In the genomic region with DNA sequence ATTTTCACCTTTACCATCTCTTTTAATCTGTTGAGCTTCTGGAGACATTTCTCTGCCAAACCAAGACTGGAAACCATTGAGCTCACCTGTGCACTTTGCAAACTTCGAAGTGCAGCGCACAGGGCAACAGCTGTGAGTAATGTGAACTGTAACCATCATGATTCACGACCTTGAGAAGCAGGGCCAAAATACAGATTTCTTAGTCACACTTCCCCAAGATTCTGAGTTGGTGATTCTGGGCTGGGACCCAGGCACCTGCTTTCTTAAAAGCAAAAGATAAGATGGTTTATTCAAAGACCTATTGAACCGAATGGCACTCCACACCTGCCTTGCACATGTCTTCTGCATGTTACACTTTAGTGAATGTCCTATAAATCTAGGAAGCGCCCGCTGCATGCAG, we compare ENCODE assay signal across 25 cellular contexts. TPM values are rescaled to one million over a fixed set of nuclear protein-coding genes. Genes with fewer than 3 reads are reported as not detected.
A peak's percentile ranks its signal among the peaks of the same experiment; 100 is the strongest.
DNase-seq lines count a peak whose midpoint lies in the region; ATAC-seq, FAIRE-seq and TF ChIP-seq lines count a peak whose summit lies in the region.
"Had no signal": no experiment of that assay in that cellular context is flagged by ENCODE, and none has a peak within 500 bp of the region (broad histone marks: within the 10 kb centered on the region; RNA-seq: fewer than 3 reads in every experiment).

No MANE protein-coding gene starts in this region.

- H3K4me2 ChIP-seq in K562 (ENCODE audit: insufficient read depth, low read length) (no peak overlapping the region), trophoblast cell (ENCODE audit: low read length) (no peak overlapping the region)
- H3K4me2 ChIP-seq: KMS-11 had no signal

- H2BK12ac ChIP-seq in trophoblast cell (ENCODE audit: low read length), result no peak overlapping the region

- no peak overlapping the region for H3K4ac ChIP-seq in trophoblast cell (ENCODE audit: low read depth, low read length)

- H2AFZ ChIP-seq in K562 (ENCODE audit: low read depth, low read length) (no peak overlapping the region), trophoblast cell (ENCODE audit: insufficient read depth, low read length, poor library complexity) (no peak overlapping the region)

- no peak for FAIRE-seq in K562 (lab: Jason Lieb, UNC)
- FAIRE-seq: endometrium, keratinocyte had no signal

- ATAC-seq in K562 (no peak), HG03342 (IDR thresholded peaks at IDR 0.05; ENCODE audit: unreplicated experiment) (no peak)
- ATAC-seq: naive thymus-derived CD8-positive, alpha-beta T cell; WTC11 had no signal

- peaks cover 11% of the 10 kb centered on the region for H3K79me2 ChIP-seq in K562 (ENCODE audit: control insufficient read depth, insufficient read depth, low read length)
- no peaks in the 10 kb centered on the region for H3K79me2 ChIP-seq in trophoblast cell (ENCODE audit: control insufficient read depth, insufficient read depth, low read length, poor library complexity)

- H3K4me3 ChIP-seq in K562, result no peak overlapping the region
- H3K4me3 ChIP-seq in trophoblast cell (ENCODE audit: low read depth, low read length), result no peak overlapping the region
- H3K4me3 ChIP-seq: ascending aorta, prostate gland, SJCRH30, spleen had no signal

- BruUV-seq in K562 (replicated peaks; lab: Mats Ljungman, UMichigan), result no TSS peak

- no peak for TF ChIP-seq CTCF in K562 (IDR thresholded peaks at IDR 0.05 in 2 of 3, conservative IDR thresholded peaks at IDR 0.05 in 1 of 3; ENCODE audit: insufficient read depth in 2 of 3, low read depth in 1 of 3, low read length in 3 of 3)

- TF ChIP-seq RAD21 in K562 (CRISPR knock-in tag; conservative IDR thresholded peaks at IDR 0.05 in 1 of 2, IDR thresholded peaks at IDR 0.05 in 1 of 2), result no peak

- H3K4me1 ChIP-seq in K562 (replicated peaks in 1 of 2; ENCODE audit: control insufficient read depth in 2 of 2, insufficient read depth in 2 of 2, low read length in 2 of 2), result peaks cover 20 to 50% of the 10 kb centered on the region in 2 experiments
- H3K4me1 ChIP-seq in trophoblast cell (ENCODE audit: control insufficient read depth in 1 of 2, insufficient read depth in 2 of 2, low read length in 2 of 2), result peaks cover 0 to 2% of the 10 kb centered on the region in 2 experiments
- H3K4me1 ChIP-seq: ascending aorta, SJCRH30 had no signal

- in situ Hi-C loops in ACHN (cut with HindIII; ENCODE audit: low pct_ligation_motif_present, low pct_unique_long_range_greater_than_20kb, low sequenced_read_pairs), result no loop called here
- in situ Hi-C loops in K562 (cut with MboI), result no loop called here

- H3K9me3 ChIP-seq in K562 (replicated peaks; ENCODE audit: control insufficient read depth, insufficient read depth, low read depth, low read length) (no peaks in the 10 kb centered on the region), trophoblast cell (ENCODE audit: insufficient read depth, low read depth, low read length) (no peaks in the 10 kb centered on the region)
- H3K9me3 ChIP-seq: ascending aorta, prostate gland, SJCRH30, spleen had no signal

- TF ChIP-seq EP300 in K562 (IDR thresholded peaks at IDR 0.05; ENCODE audit: low read length), result no peak

- no peak overlapping the region for H4K12ac ChIP-seq in trophoblast cell (ENCODE audit: low read depth, low read length)

- no peak overlapping the region for H3K18ac ChIP-seq in trophoblast cell (ENCODE audit: low read length)

- no peak overlapping the region for H2AK5ac ChIP-seq in trophoblast cell (ENCODE audit: low read length)

- H3K79me1 ChIP-seq in trophoblast cell (ENCODE audit: low read length), result no peaks in the 10 kb centered on the region

- no peak for TF ChIP-seq POLR2A in K562 (conservative IDR thresholded peaks at IDR 0.05)

- no peak overlapping the region for H4K8ac ChIP-seq in trophoblast cell (ENCODE audit: low read depth, low read length)

- POLR2A ChIA-PET in K562 (lab: Yijun Ruan, JAX), result interaction anchor here (0.6 to 1.5 kb wide), 5 partner anchors 8 to 561 kb away, joined by 3 to 8 read pairs (median 3); a partner anchor contains a TSS

- CTCF ChIA-PET in K562 (lab: Yijun Ruan, JAX; ENCODE audit: low intra/inter-chr PET ratio), result no interaction called here

- H2BK5ac ChIP-seq in trophoblast cell (ENCODE audit: low read depth, low read length, poor library complexity), result no peak overlapping the region

- intact Hi-C loops in K562 (cut with micrococcal nuclease), result no loop called here

- 63% methylated on average over 6 of the region's 6 CpGs for WGBS in K562 (ENCODE audit: insufficient coverage, low coverage, missing lambda C conversion rate)
- WGBS in trophoblast cell (ENCODE audit: extremely low coverage, insufficient coverage, insufficient read length), result no CpG with 5 or more reads among the region's 6 CpGs

- H3K27ac ChIP-seq in K562 (ENCODE audit: extremely low read depth, low read depth, low read length) (no peak overlapping the region), trophoblast cell (ENCODE audit: low read depth, low read length) (no peak overlapping the region)
- H3K27ac ChIP-seq: ascending aorta, KMS-11, prostate gland, SJCRH30 had no signal

- H3K27me3 ChIP-seq in K562 (ENCODE audit: control insufficient read depth in 2 of 2, insufficient read depth in 2 of 2, low read length in 2 of 2), result no peaks in the 10 kb centered on the region
- no peaks in the 10 kb centered on the region for H3K27me3 ChIP-seq in trophoblast cell (ENCODE audit: insufficient read depth, low read length)
- H3K27me3 ChIP-seq: ascending aorta, SJCRH30, spleen had no signal

- H3K36me3 ChIP-seq in K562 (ENCODE audit: control insufficient read depth, insufficient read depth, low read length) (peaks cover 53% of the 10 kb centered on the region; the same call in 2 of the 3 replicates), trophoblast cell (ENCODE audit: control insufficient read depth in 1 of 2, insufficient read depth in 2 of 2, low read length in 2 of 2) (peaks cover 8 to 12% of the 10 kb centered on the region in 2 experiments)
- H3K36me3 ChIP-seq: SJCRH30 had no signal

- no peak overlapping the region for H3K23ac ChIP-seq in trophoblast cell (ENCODE audit: low read length)

- no peak overlapping the region for H4K91ac ChIP-seq in trophoblast cell (ENCODE audit: low read depth, low read length)

- H3K9me1 ChIP-seq in K562 (ENCODE audit: control insufficient read depth, insufficient read depth, low read length), result no peaks in the 10 kb centered on the region

- H3K9ac ChIP-seq in K562 (ENCODE audit: insufficient read depth in 1 of 2, low read depth in 2 of 2, low read length in 2 of 2) (peak overlapping the region in 1 of 2 experiments; percentile 72; a peak in 2 of 4 replicates), trophoblast cell (ENCODE audit: low read length) (no peak overlapping the region)
- H3K9ac ChIP-seq: KMS-11 had no signal

- H2BK120ac ChIP-seq in trophoblast cell (ENCODE audit: insufficient read depth, low read length, poor library complexity), result no peak overlapping the region

- DNase-seq in ACHN (peak; percentile 11), HCEC 1CT (peak; percentile 42), K562 (ENCODE audit: extremely low read depth in 1 of 4, low spot score in 3 of 4) (no peak), kidney tubule cell (ENCODE audit: low spot score) (peak; percentile 34), NCI-H1048 (lab: John Stamatoyannopoulos, UW) (no peak), trophoblast cell (no peak)
- DNase-seq: activated CD4-positive, alpha-beta T cell treated with anti-CD3 and anti-CD28 coated beads, Interleukin-2, amount 50 U/mL, for 48 hours; activated naive CD4-positive, alpha-beta T cell treated with anti-CD3 and anti-CD28 coated beads, Interleukin-2, amount 10 ng/mL, durations not matched to agents 7 days and 5 days; foreskin melanocyte; hippocampal formation; naive thymus-derived CD8-positive, alpha-beta T cell; NCI-H1417; NCI-H2171 treated with DMSO at 0.1 percent for 48 hours; NCI-H748 treated with DMSO at 0.1 percent for 48 hours; SJCRH30; spleen had no signal

- H4K20me1 ChIP-seq in K562 (replicated peaks; ENCODE audit: control insufficient read depth, insufficient read depth, low read length), result no peaks in the 10 kb centered on the region

- H3K14ac ChIP-seq in trophoblast cell (ENCODE audit: low read length), result no peak overlapping the region

RNA-seq across cellular contexts. Expression of a gene that starts 10.2 kb away (rescaled TPM):
- 54.8 and 123 TPM in 2 replicates for total RNA-seq in K562 (2011; cell fraction: chromatin; rRNA removed; ENCODE audit: low replicate concordance)
- 175 TPM in 2 replicates for total RNA-seq in K562 (2011; cell fraction: nucleolus; rRNA removed)
- total RNA-seq in K562 (2011; cell fraction: nucleoplasm; rRNA removed), result 116 and 126 TPM in 2 replicates
- total RNA-seq in K562 (2014; rRNA removed), result 89.3 and 118 TPM in 2 replicates
- 15.5 and 26.8 TPM in 2 replicates for total RNA-seq in K562 (2014; rRNA removed; fragmentation: Illumina TruSeq; extraction: Trizol)
- 53.7 and 57.5 TPM in 2 replicates for total RNA-seq in K562 (2015; rRNA removed; fragmentation: Illumina TruSeq; extraction: Trizol)
- 81.6 and 85.8 TPM in 2 replicates for total RNA-seq in K562 (2021)
- 48.5 and 76.2 TPM in 2 replicates for polyA plus RNA-seq in K562 (2011; rRNA removed)
- polyA plus RNA-seq in K562 (2011; cell fraction: cytosol; rRNA removed), result 121 and 255 TPM in 2 replicates
- 125 and 161 TPM in 2 replicates for polyA plus RNA-seq in K562 (2011; cell fraction: nucleus; rRNA removed)
- 83.4 and 188 TPM in 2 replicates for polyA plus RNA-seq in K562 (2012)
- 81.4 and 99.0 TPM in 2 replicates for polyA plus RNA-seq in K562 (2014; fragmentation: Illumina TruSeq; extraction: Trizol)
- 10 to 100 TPM; 31.4 to 51.5 TPM for polyA plus RNA-seq in K562 (2014; fragmentation: Nextera tagmentation; extraction: Ambion mirVana)
- polyA plus RNA-seq in K562 (2014; rRNA removed), result 105 TPM in 2 replicates
- polyA minus RNA-seq in K562 (2011; rRNA and poly(A)+ RNA removed), result 17.2 and 22.0 TPM in 2 replicates
- 47.0 and 66.3 TPM in 2 replicates for polyA minus RNA-seq in K562 (2011; cell fraction: cytosol; rRNA and poly(A)+ RNA removed)
- 18.8 and 20.9 TPM in 2 replicates for polyA minus RNA-seq in K562 (2011; cell fraction: nucleus; rRNA and poly(A)+ RNA removed)
- 22.0 and 22.9 TPM in 2 replicates for polyA plus RNA-seq in trophoblast cell (2013)

RNA-seq across cellular contexts. Expression of a gene that starts 15.9 kb away (rescaled TPM):
- total RNA-seq in K562 (2011; cell fraction: chromatin; rRNA removed; ENCODE audit: low replicate concordance), result 2.8 and 5.6 TPM in 2 replicates
- total RNA-seq in K562 (2011; cell fraction: nucleolus; rRNA removed), result 2.3 and 3.4 TPM in 2 replicates
- 2.1 TPM in 2 replicates for total RNA-seq in K562 (2011; cell fraction: nucleoplasm; rRNA removed)
- total RNA-seq in K562 (2014; rRNA removed) (0.37 and 0.73 TPM in 2 replicates), K562 (2014; rRNA removed; fragmentation: Illumina TruSeq; extraction: Trizol) (0.10 and 0.29 TPM in 2 replicates), K562 (2015; rRNA removed; fragmentation: Illumina TruSeq; extraction: Trizol) (0.22 and 0.53 TPM in 2 replicates), K562 (2021) (0.82 and 1.2 TPM in 2 replicates)
- polyA plus RNA-seq in K562 (2011; rRNA removed) (0.29 and 0.73 TPM in 2 replicates), K562 (2014; fragmentation: Illumina TruSeq; extraction: Trizol) (0.29 and 0.31 TPM in 2 replicates), K562 (2014; fragmentation: Nextera tagmentation; extraction: Ambion mirVana) (not detected), K562 (2014; rRNA removed) (0.86 and 0.94 TPM in 2 replicates)
- 0.31 and 0.53 TPM in 2 replicates for polyA plus RNA-seq in K562 (2011; cell fraction: cytosol; rRNA removed)
- 2.2 and 3.2 TPM in 2 replicates for polyA plus RNA-seq in K562 (2011; cell fraction: nucleus; rRNA removed)
- 0.48 and 2.0 TPM in 2 replicates for polyA plus RNA-seq in K562 (2012)
- 0.14 and 0.27 TPM in 2 replicates for polyA minus RNA-seq in K562 (2011; rRNA and poly(A)+ RNA removed)
- 0.38 and 0.91 TPM in 2 replicates for polyA minus RNA-seq in K562 (2011; cell fraction: cytosol; rRNA and poly(A)+ RNA removed)
- 0.78 and 0.81 TPM in 2 replicates for polyA minus RNA-seq in K562 (2011; cell fraction: nucleus; rRNA and poly(A)+ RNA removed)
- 0.10 TPM in 1 of 2 replicates, not detected in the other for polyA plus RNA-seq in trophoblast cell (2013)
- total RNA-seq: ascending aorta; naive thymus-derived CD8-positive, alpha-beta T cell; SJCRH30; T-helper 2 cell treated with Interferon-gamma antibody and Interleukin-4, amounts not matched to agents 100 ng/mL and 5 ng/mL, for 36 hours; temporal lobe had no signal
- polyA plus RNA-seq: keratinocyte; naive thymus-derived CD8-positive, alpha-beta T cell had no signal

RNA-seq across cellular contexts. Expression of a gene that starts 54.6 kb away (rescaled TPM):
- not detected in 2 replicates for total RNA-seq in K562 (2011; cell fraction: chromatin; rRNA removed; ENCODE audit: low replicate concordance)
- not detected in 2 replicates for total RNA-seq in K562 (2011; cell fraction: nucleolus; rRNA removed)
- total RNA-seq in K562 (2011; cell fraction: nucleoplasm; rRNA removed), result not detected in 2 replicates
- total RNA-seq in K562 (2014; rRNA removed) (not detected in 2 replicates), K562 (2014; rRNA removed; fragmentation: Illumina TruSeq; extraction: Trizol) (0.04 TPM in 1 of 2 replicates, not detected in the other), K562 (2015; rRNA removed; fragmentation: Illumina TruSeq; extraction: Trizol) (under 0.01 TPM in 1 of 2 replicates, not detected in the other), K562 (2021) (not detected in 2 replicates)
- polyA plus RNA-seq in K562 (2011; rRNA removed) (0.01 TPM in 1 of 2 replicates, not detected in the other), K562 (2014; fragmentation: Illumina TruSeq; extraction: Trizol) (not detected in 2 replicates), K562 (2014; fragmentation: Nextera tagmentation; extraction: Ambion mirVana) (under 1 TPM in 1 of 2 experiments, not detected in 1; 0.01 TPM), K562 (2014; rRNA removed) (0.01 TPM in 1 of 2 replicates, not detected in the other)
- polyA plus RNA-seq in K562 (2011; cell fraction: cytosol; rRNA removed), result 0.01 TPM in 1 of 2 replicates, not detected in the other
- not detected in 2 replicates for polyA plus RNA-seq in K562 (2011; cell fraction: nucleus; rRNA removed)
- 0.01 TPM in 2 replicates for polyA plus RNA-seq in K562 (2012)
- not detected in 2 replicates for polyA minus RNA-seq in K562 (2011; rRNA and poly(A)+ RNA removed)
- polyA minus RNA-seq in K562 (2011; cell fraction: cytosol; rRNA and poly(A)+ RNA removed), result not detected in 2 replicates
- polyA minus RNA-seq in K562 (2011; cell fraction: nucleus; rRNA and poly(A)+ RNA removed), result not detected in 2 replicates
- polyA plus RNA-seq in trophoblast cell (2013), result 0.85 and 0.89 TPM in 2 replicates
- polyA plus RNA-seq: keratinocyte had no signal

RNA-seq across cellular contexts. Expression of a gene that starts 59.7 kb away (rescaled TPM):
- 242 and 493 TPM in 2 replicates for total RNA-seq in K562 (2011; cell fraction: chromatin; rRNA removed; ENCODE audit: low replicate concordance)
- total RNA-seq in K562 (2011; cell fraction: nucleolus; rRNA removed), result 319 and 327 TPM in 2 replicates
- total RNA-seq in K562 (2011; cell fraction: nucleoplasm; rRNA removed), result 296 TPM in 2 replicates
- total RNA-seq in K562 (2014; rRNA removed) (77.9 and 94.5 TPM in 2 replicates), K562 (2014; rRNA removed; fragmentation: Illumina TruSeq; extraction: Trizol) (45.3 and 45.6 TPM in 2 replicates), K562 (2015; rRNA removed; fragmentation: Illumina TruSeq; extraction: Trizol) (65.4 and 66.1 TPM in 2 replicates), K562 (2021) (94.1 and 104 TPM in 2 replicates)
- polyA plus RNA-seq in K562 (2011; rRNA removed) (47.6 and 56.6 TPM in 2 replicates), K562 (2014; fragmentation: Illumina TruSeq; extraction: Trizol) (62.6 and 78.7 TPM in 2 replicates), K562 (2014; fragmentation: Nextera tagmentation; extraction: Ambion mirVana) (1 to 10 TPM; 5.0 to 5.4 TPM), K562 (2014; rRNA removed) (57.3 and 72.7 TPM in 2 replicates)
- 49.3 and 67.6 TPM in 2 replicates for polyA plus RNA-seq in K562 (2011; cell fraction: cytosol; rRNA removed)
- 62.6 and 87.9 TPM in 2 replicates for polyA plus RNA-seq in K562 (2011; cell fraction: nucleus; rRNA removed)
- 59.9 and 109 TPM in 2 replicates for polyA plus RNA-seq in K562 (2012)
- 103 and 105 TPM in 2 replicates for polyA minus RNA-seq in K562 (2011; rRNA and poly(A)+ RNA removed)
- 72.6 and 84.0 TPM in 2 replicates for polyA minus RNA-seq in K562 (2011; cell fraction: cytosol; rRNA and poly(A)+ RNA removed)
- 87.4 and 136 TPM in 2 replicates for polyA minus RNA-seq in K562 (2011; cell fraction: nucleus; rRNA and poly(A)+ RNA removed)
- polyA plus RNA-seq in trophoblast cell (2013), result 5.4 and 5.5 TPM in 2 replicates

RNA-seq across cellular contexts. Expression of a gene that starts 59.9 kb away (rescaled TPM):
- total RNA-seq in K562 (2011; cell fraction: chromatin; rRNA removed; ENCODE audit: low replicate concordance), result 146 and 184 TPM in 2 replicates
- total RNA-seq in K562 (2011; cell fraction: nucleolus; rRNA removed), result 89.9 and 94.4 TPM in 2 replicates
- total RNA-seq in K562 (2011; cell fraction: nucleoplasm; rRNA removed), result 121 and 143 TPM in 2 replicates
- total RNA-seq in K562 (2014; rRNA removed), result 10.0 and 10.6 TPM in 2 replicates
- 11.4 TPM in 2 replicates for total RNA-seq in K562 (2014; rRNA removed; fragmentation: Illumina TruSeq; extraction: Trizol)
- total RNA-seq in K562 (2015; rRNA removed; fragmentation: Illumina TruSeq; extraction: Trizol), result 13.6 and 13.9 TPM in 2 replicates
- 21.8 and 22.5 TPM in 2 replicates for total RNA-seq in K562 (2021)
- 13.6 and 22.6 TPM in 2 replicates for polyA plus RNA-seq in K562 (2011; rRNA removed)
- polyA plus RNA-seq in K562 (2011; cell fraction: cytosol; rRNA removed), result 10.5 and 18.0 TPM in 2 replicates
- polyA plus RNA-seq in K562 (2011; cell fraction: nucleus; rRNA removed), result 89.4 and 98.5 TPM in 2 replicates
- polyA plus RNA-seq in K562 (2012), result 16.6 and 16.7 TPM in 2 replicates
- polyA plus RNA-seq in K562 (2014; fragmentation: Illumina TruSeq; extraction: Trizol), result 18.3 and 20.9 TPM in 2 replicates
- polyA plus RNA-seq in K562 (2014; fragmentation: Nextera tagmentation; extraction: Ambion mirVana), result 1 to 10 TPM; 2.0 to 3.1 TPM
- polyA plus RNA-seq in K562 (2014; rRNA removed), result 21.5 and 23.1 TPM in 2 replicates
- polyA minus RNA-seq in K562 (2011; rRNA and poly(A)+ RNA removed), result 19.0 and 22.2 TPM in 2 replicates
- 10.5 and 10.8 TPM in 2 replicates for polyA minus RNA-seq in K562 (2011; cell fraction: cytosol; rRNA and poly(A)+ RNA removed)
- polyA minus RNA-seq in K562 (2011; cell fraction: nucleus; rRNA and poly(A)+ RNA removed), result 18.2 and 38.1 TPM in 2 replicates
- polyA plus RNA-seq in trophoblast cell (2013), result 19.8 and 20.5 TPM in 2 replicates

Comparison
In these comparisons a context has a peak if more than half of its experiments do, and no peak if none do; other contexts are left out.
1. DNase-seq: peak in ACHN (single experiment), HCEC 1CT (single experiment) and kidney tubule cell (single experiment); none in K562 (0 of 4), NCI-H1048 (single experiment) and trophoblast cell (0 of 2).